Comparison of ENCODE assay signal across 14 cellular contexts in genomic region chr14:66045572-66046021, GRCh38.
DNase-seq lines count a peak whose midpoint lies in the region; ATAC-seq and TF ChIP-seq lines count a peak whose summit lies in the region.
"Had no signal": no experiment of that assay in that cellular context is flagged by ENCODE, and none has a peak within 500 bp of the region (broad histone marks: within the 10 kb centered on the region; RNA-seq: fewer than 3 reads in every experiment).

No MANE protein-coding gene starts in this region.

- intact Hi-C loops in A673 (cut with micrococcal nuclease; ENCODE audit: unreplicated experiment) (no loop called here), body of pancreas (cut with DNase I) (no loop called here)

- H3K27me3 ChIP-seq in A673 (replicated peaks; ENCODE audit: insufficient read depth, low read depth, low read length, poor library complexity): no peaks in the 10 kb centered on the region
- no peaks in the 10 kb centered on the region for H3K27me3 ChIP-seq in body of pancreas
- H3K27me3 ChIP-seq: vagina had no signal

- 43 to 52% methylated on average over 6 to 7 of the region's 7 CpGs for WGBS in body of pancreas, 2 donors

- CTCF ChIA-PET in A673 (lab: Charles Lee): interaction anchor here (0.7 kb wide), 1 partner anchor 1154 kb away, joined by 5 read pairs; no protein-coding TSS in a partner anchor

- H3K9me3 ChIP-seq in A673 (ENCODE audit: low read depth, low read length, poor library complexity, severe bottlenecking) (no peaks in the 10 kb centered on the region), body of pancreas (no peaks in the 10 kb centered on the region)
- H3K9me3 ChIP-seq: vagina had no signal

- no peak for ATAC-seq in body of pancreas
- ATAC-seq: activated naive CD8-positive, alpha-beta T cell treated with anti-CD3 and anti-CD28 coated beads, Interleukin-2, amount 50 U/mL, for 24 hours had no signal

- BruUV-seq in A673 (replicated peaks; lab: Mats Ljungman, UMichigan): no TSS peak

- no peak overlapping the region for H3K27ac ChIP-seq in A673 (ENCODE audit: low read depth, low read length, poor library complexity, severe bottlenecking)
- H3K27ac ChIP-seq in body of pancreas: no peak overlapping the region
- H3K27ac ChIP-seq: HL-60, vagina had no signal

- DNase-seq in A673 (ENCODE audit: low spot score) (peak; percentile 49), NCI-H226 (peak; percentile 94), choroid plexus epithelial cell (ENCODE audit: low read depth) (peak; percentile 15), left kidney (ENCODE audit: low read depth, low spot score) (peak; percentile 12), HCEC 1CT (no peak), CD1c-positive myeloid dendritic cell (ENCODE audit: extremely low spot score) (no peak), NK-92 (lab: John Stamatoyannopoulos, UW; ENCODE audit: unreplicated experiment) (no peak), body of pancreas (no peak)
- DNase-seq: ACHN; activated CD8-positive, alpha-beta memory T cell treated with anti-CD3 and anti-CD28 coated beads, Interleukin-2, amount 50 U/mL, for 48 hours; activated naive CD8-positive, alpha-beta T cell treated with anti-CD3 and anti-CD28 coated beads, Interleukin-2, amount 50 U/mL, for 24 hours; MM.1S had no signal

- H3K4me1 ChIP-seq in A673 (ENCODE audit: insufficient read depth, low read length, poor library complexity, severe bottlenecking): peaks cover 3% of the 10 kb centered on the region
- no peaks in the 10 kb centered on the region for H3K4me1 ChIP-seq in body of pancreas
- H3K4me1 ChIP-seq: vagina had no signal

- TF ChIP-seq CTCF in A673 (conservative IDR thresholded peaks at IDR 0.05; ENCODE audit: low read depth, low read length): no peak
- TF ChIP-seq CTCF in choroid plexus epithelial cell (conservative IDR thresholded peaks at IDR 0.05; ENCODE audit: low read depth, low read length): no peak
- no peak for TF ChIP-seq CTCF in body of pancreas (IDR thresholded peaks at IDR 0.05)

- H3K4me3 ChIP-seq in A673 (ENCODE audit: low read depth, low read length, poor library complexity, severe bottlenecking) (no peak overlapping the region), choroid plexus epithelial cell (ENCODE audit: low read depth, low read length) (no peak overlapping the region), body of pancreas (no peak overlapping the region)
- H3K4me3 ChIP-seq: vagina had no signal

- H3K36me3 ChIP-seq in A673 (ENCODE audit: insufficient read depth, low read length, poor library complexity, severe bottlenecking): no peaks in the 10 kb centered on the region
- H3K36me3 ChIP-seq in body of pancreas (replicated peaks in 1 of 2; ENCODE audit: insufficient read depth in 1 of 2, low read depth in 2 of 2): no peaks in the 10 kb centered on the region
- H3K36me3 ChIP-seq: vagina had no signal

- TF ChIP-seq POLR2A in body of pancreas (IDR thresholded peaks at IDR 0.05): no peak

- POLR2A ChIA-PET in A673 (lab: Charles Lee; ENCODE audit: low non-redundant PET): no interaction called here

Comparison
In these comparisons a context has a peak if more than half of its experiments do, and no peak if none do; other contexts are left out.
1. DNase-seq: peak in A673 (single experiment), NCI-H226 (single experiment), choroid plexus epithelial cell (single experiment) and left kidney (single experiment); none in HCEC 1CT (single experiment), CD1c-positive myeloid dendritic cell (single experiment), NK-92 (single experiment) and body of pancreas (0 of 4).